ENCODE assay signal across 15 cellular contexts in the genomic region with DNA sequence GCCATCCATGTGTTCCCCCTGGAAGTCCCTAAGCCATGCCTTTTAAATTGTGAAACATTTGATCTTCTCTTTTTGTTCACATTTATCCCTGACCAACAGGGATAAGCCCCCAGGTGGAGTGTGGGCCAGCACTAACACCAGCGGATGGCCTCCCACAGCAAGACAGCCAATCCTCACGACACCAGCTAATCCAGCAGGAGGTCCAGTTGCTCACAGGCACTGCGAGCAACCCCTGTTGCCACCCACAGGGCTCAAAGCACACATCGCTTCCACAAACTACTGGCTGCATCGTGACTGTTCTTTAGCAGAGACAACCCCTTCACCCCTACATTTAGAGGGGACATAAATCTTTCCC. TPM values are rescaled to one million over a fixed set of nuclear protein-coding genes. Genes with fewer than 3 reads are reported as not detected.
A peak's percentile ranks its signal among the peaks of the same experiment; 100 is the strongest.
DNase-seq lines count a peak whose midpoint lies in the region; ATAC-seq, FAIRE-seq and TF ChIP-seq lines count a peak whose summit lies in the region.
"Had no signal": no experiment of that assay in that cellular context is flagged by ENCODE, and none has a peak within 500 bp of the region (broad histone marks: within the 10 kb centered on the region; RNA-seq: fewer than 3 reads in every experiment).

No MANE protein-coding gene starts in this region.

- H2BK12ac ChIP-seq in H9 (ENCODE audit: insufficient read length, low read depth, low read length) (no peak overlapping the region), trophoblast cell (ENCODE audit: low read length) (no peak overlapping the region)

- H2BK5ac ChIP-seq in H9 (ENCODE audit: insufficient read length, low read length) (no peak overlapping the region), trophoblast cell (ENCODE audit: low read depth, low read length, poor library complexity) (no peak overlapping the region)

- no peak for DNase-seq in H9
- DNase-seq in activated T-helper 2 cell treated with anti-CD3 and anti-CD28 coated beads, Interferon-gamma antibody, Interleukin-2, Interleukin-4, amounts not matched to agents 10 μg/mL and 5 μg/mL and 100 μg/mL, durations not matched to agents 14 hours and 24 hours and 36 hours (ENCODE audit: low spot score) = no peak
- DNase-seq in HTR-8/SVneo (ENCODE audit: insufficient read length, low spot score) = no peak
- DNase-seq in occipital lobe (lab: John Stamatoyannopoulos, UW) = no peak
- no peak for DNase-seq in trophoblast cell
- DNase-seq: erythroblast, H7, NCI-H2171, thyroid gland had no signal

- no peak overlapping the region for H4K91ac ChIP-seq in H9 (ENCODE audit: insufficient read length, low read depth, low read length)
- no peak overlapping the region for H4K91ac ChIP-seq in trophoblast cell (ENCODE audit: low read depth, low read length)

- H3K4me1 Mint-ChIP-seq in H9 = peaks cover 24 to 26% of the 10 kb centered on the region in 2 experiments
- peaks cover 40% of the 10 kb centered on the region for H3K4me1 Mint-ChIP-seq in activated T-helper 2 cell treated with anti-CD3 and anti-CD28 coated beads, Interferon-gamma antibody, Interleukin-2, Interleukin-4, amounts not matched to agents 10 μg/mL and 5 μg/mL and 100 μg/mL, durations not matched to agents 14 hours and 24 hours and 36 hours (ENCODE audit: low read depth)

- H4K5ac ChIP-seq in H9 (ENCODE audit: insufficient read length, low read depth, low read length) = no peak overlapping the region

- H3K4ac ChIP-seq in H9 (ENCODE audit: low read depth, low read length) (no peak overlapping the region), trophoblast cell (ENCODE audit: low read depth, low read length) (no peak overlapping the region)

- H3K9me3 Mint-ChIP-seq in H9 = no peaks in the 10 kb centered on the region
- no peaks in the 10 kb centered on the region for H3K9me3 Mint-ChIP-seq in activated T-helper 2 cell treated with anti-CD3 and anti-CD28 coated beads, Interferon-gamma antibody, Interleukin-2, Interleukin-4, amounts not matched to agents 10 μg/mL and 5 μg/mL and 100 μg/mL, durations not matched to agents 14 hours and 24 hours and 36 hours
- H3K9me3 Mint-ChIP-seq: neural progenitor cell had no signal

- peaks cover 45 to 54% (median 48%) of the 10 kb centered on the region in 11 experiments for H3K36me3 ChIP-seq in BLaER1 treated with 17β-estradiol and CSF1 and Interleukin-3, amounts not matched to agents 10 nM and 100 nM
- H3K36me3 ChIP-seq in trophoblast cell (ENCODE audit: control insufficient read depth in 1 of 2, insufficient read depth in 2 of 2, low read length in 2 of 2) = peaks cover 33 to 40% of the 10 kb centered on the region in 2 experiments
- H3K36me3 ChIP-seq: neural progenitor cell had no signal

- no peak overlapping the region for H4K12ac ChIP-seq in trophoblast cell (ENCODE audit: low read depth, low read length)

- no peak overlapping the region for H2BK15ac ChIP-seq in H9 (ENCODE audit: low read depth, low read length)

- H3K4me3 Mint-ChIP-seq in H9 = peak overlapping the region; percentile 12 to 97; a peak in 2 of 5 replicates
- peak overlapping the region; percentile 95 for H3K4me3 Mint-ChIP-seq in activated T-helper 2 cell treated with anti-CD3 and anti-CD28 coated beads, Interferon-gamma antibody, Interleukin-2, Interleukin-4, amounts not matched to agents 10 μg/mL and 5 μg/mL and 100 μg/mL, durations not matched to agents 14 hours and 24 hours and 36 hours (ENCODE audit: low read depth)

- no CpG with 5 or more reads among the region's 5 CpGs for WGBS in H9 (ENCODE audit: extremely low coverage, insufficient read length, low lambda C conversion rate)
- no CpG with 5 or more reads among the region's 5 CpGs for WGBS in trophoblast cell (ENCODE audit: extremely low coverage, insufficient coverage, insufficient read length)

- H3T11ph ChIP-seq in H9 (ENCODE audit: low read length) = no peak overlapping the region

- H4K8ac ChIP-seq in H9 (replicated peaks; ENCODE audit: insufficient read length, low read depth, low read length) (no peak overlapping the region), trophoblast cell (ENCODE audit: low read depth, low read length) (no peak overlapping the region)

- ATAC-seq in HG03175 (IDR thresholded peaks at IDR 0.05; ENCODE audit: unreplicated experiment) = no peak

- H3K4me2 ChIP-seq in BLaER1 treated with 17β-estradiol and CSF1 and Interleukin-3, amounts not matched to agents 10 nM and 100 nM = peak overlapping the region; percentile 92 to 100 (median 96)
- H3K4me2 ChIP-seq in H9 (ENCODE audit: insufficient read depth, insufficient read length, low read length) (no peak overlapping the region), trophoblast cell (ENCODE audit: low read length) (no peak overlapping the region)
- H3K4me2 ChIP-seq: neural progenitor cell had no signal

- peaks cover 0 to 51% (median 21%) of the 10 kb centered on the region in 11 experiments; a peak in 18 of 22 replicates for H4K20me1 ChIP-seq in BLaER1 treated with 17β-estradiol and CSF1 and Interleukin-3, amounts not matched to agents 10 nM and 100 nM
- no peaks in the 10 kb centered on the region for H4K20me1 ChIP-seq in H9 (ENCODE audit: control insufficient read depth, insufficient read depth, insufficient read length)

- H3K56ac ChIP-seq in H9 (ENCODE audit: insufficient read length, low read depth, low read length) = no peak overlapping the region

- H3K36me3 Mint-ChIP-seq in H9 (ENCODE audit: insufficient read depth in 1 of 3, low read depth in 3 of 3) = peaks cover 6 to 40% (median 17%) of the 10 kb centered on the region in 3 experiments; a peak in 5 of 7 replicates
- H3K36me3 Mint-ChIP-seq in activated T-helper 2 cell treated with anti-CD3 and anti-CD28 coated beads, Interferon-gamma antibody, Interleukin-2, Interleukin-4, amounts not matched to agents 10 μg/mL and 5 μg/mL and 100 μg/mL, durations not matched to agents 14 hours and 24 hours and 36 hours (ENCODE audit: low read depth) = peaks cover 50% of the 10 kb centered on the region

- no peaks in the 10 kb centered on the region for H3K27me3 ChIP-seq in BLaER1 treated with 17β-estradiol and CSF1 and Interleukin-3, amounts not matched to agents 10 nM and 100 nM
- H3K27me3 ChIP-seq in H9 (ENCODE audit: insufficient read depth, low read length) (no peaks in the 10 kb centered on the region), mononuclear cell (ENCODE audit: insufficient read depth, low read length) (no peaks in the 10 kb centered on the region), trophoblast cell (ENCODE audit: insufficient read depth, low read length) (no peaks in the 10 kb centered on the region)
- H3K27me3 ChIP-seq: neural progenitor cell, thyroid gland had no signal

- FAIRE-seq in HTR-8/SVneo (lab: Jason Lieb, UNC) = no peak
- FAIRE-seq: RCC 7860 had no signal

- H3K79me2 ChIP-seq in H9 (ENCODE audit: insufficient read depth, low read length) = no peaks in the 10 kb centered on the region
- peaks cover 13% of the 10 kb centered on the region for H3K79me2 ChIP-seq in trophoblast cell (ENCODE audit: control insufficient read depth, insufficient read depth, low read length, poor library complexity)

- peak overlapping the region in 9 of 10 experiments; percentile 79 to 99 (median 93); a peak in 14 of 20 replicates for H3K4me3 ChIP-seq in BLaER1 treated with 17β-estradiol and CSF1 and Interleukin-3, amounts not matched to agents 10 nM and 100 nM
- H3K4me3 ChIP-seq in mononuclear cell (ENCODE audit: low read length) (peak overlapping the region; percentile 2), trophoblast cell (ENCODE audit: low read depth, low read length) (no peak overlapping the region)
- H3K4me3 ChIP-seq: neural progenitor cell, thyroid gland had no signal

- H2AFZ ChIP-seq in H9 (ENCODE audit: low read length) = no peak overlapping the region
- H2AFZ ChIP-seq in trophoblast cell (ENCODE audit: insufficient read depth, low read length, poor library complexity) = no peak overlapping the region
- H2AFZ ChIP-seq: neural progenitor cell had no signal

- H3K23me2 ChIP-seq in H9 (ENCODE audit: insufficient read length, low read depth, low read length, poor library complexity, severe bottlenecking) = peaks cover 15% of the 10 kb centered on the region

- no peak overlapping the region for H2BK20ac ChIP-seq in H9 (ENCODE audit: low read depth, low read length, poor library complexity, severe bottlenecking)

- H2BK120ac ChIP-seq in H9 (ENCODE audit: low read depth, low read length, poor library complexity, severe bottlenecking) = no peak overlapping the region
- H2BK120ac ChIP-seq in trophoblast cell (ENCODE audit: insufficient read depth, low read length, poor library complexity) = no peak overlapping the region

- H3K9ac ChIP-seq in BLaER1 treated with 17β-estradiol and CSF1 and Interleukin-3, amounts not matched to agents 10 nM and 100 nM = peak overlapping the region; percentile 84 to 95 (median 90); a peak in 20 of 22 replicates
- H3K9ac ChIP-seq in H9 (ENCODE audit: extremely low read depth, insufficient read length, low read length) (no peak overlapping the region), trophoblast cell (ENCODE audit: low read length) (no peak overlapping the region)
- H3K9ac ChIP-seq: KMS-11, neural progenitor cell had no signal

- H3K23ac ChIP-seq in H9 (ENCODE audit: insufficient read length, low read depth, low read length) (no peak overlapping the region), trophoblast cell (ENCODE audit: low read length) (no peak overlapping the region)

- peak overlapping the region in 10 of 11 experiments; percentile 86 to 95 (median 90); a peak in 19 of 22 replicates for H3K27ac ChIP-seq in BLaER1 treated with 17β-estradiol and CSF1 and Interleukin-3, amounts not matched to agents 10 nM and 100 nM
- H3K27ac ChIP-seq in H9 (ENCODE audit: insufficient read length, low read depth, low read length) = no peak overlapping the region
- H3K27ac ChIP-seq in trophoblast cell (ENCODE audit: low read depth, low read length) = no peak overlapping the region
- H3K27ac ChIP-seq: KMS-11, neural progenitor cell, thyroid gland had no signal

- H3K18ac ChIP-seq in H9 (ENCODE audit: insufficient read length, low read depth, low read length) = no peak overlapping the region
- no peak overlapping the region for H3K18ac ChIP-seq in trophoblast cell (ENCODE audit: low read length)

- no peaks in the 10 kb centered on the region for H3K9me3 ChIP-seq in BLaER1 treated with 17β-estradiol and CSF1 and Interleukin-3, amounts not matched to agents 10 nM and 100 nM (replicated peaks in 1 of 11)
- H3K9me3 ChIP-seq in H9 (ENCODE audit: control insufficient read depth, low read depth, low read length) (no peaks in the 10 kb centered on the region), mononuclear cell (ENCODE audit: low read depth, low read length) (no peaks in the 10 kb centered on the region), trophoblast cell (ENCODE audit: insufficient read depth, low read depth, low read length) (no peaks in the 10 kb centered on the region)
- H3K9me3 ChIP-seq: thyroid gland had no signal

- H3K14ac ChIP-seq in H9 (ENCODE audit: insufficient read depth, low read length) = no peak overlapping the region
- no peak overlapping the region for H3K14ac ChIP-seq in trophoblast cell (ENCODE audit: low read length)

- H2AK5ac ChIP-seq in H9 (ENCODE audit: insufficient read length, low read length) (no peak overlapping the region), trophoblast cell (ENCODE audit: low read length) (no peak overlapping the region)

- no peaks in the 10 kb centered on the region; the same call in 1 of the 2 replicates for H3K27me3 Mint-ChIP-seq in H9 (ENCODE audit: low read depth)
- no peaks in the 10 kb centered on the region for H3K27me3 Mint-ChIP-seq in activated T-helper 2 cell treated with anti-CD3 and anti-CD28 coated beads, Interferon-gamma antibody, Interleukin-2, Interleukin-4, amounts not matched to agents 10 μg/mL and 5 μg/mL and 100 μg/mL, durations not matched to agents 14 hours and 24 hours and 36 hours (ENCODE audit: low read depth)

- TF ChIP-seq CTCF in H9 (conservative IDR thresholded peaks at IDR 0.05) = no peak

- H3K4me1 ChIP-seq in BLaER1 treated with 17β-estradiol and CSF1 and Interleukin-3, amounts not matched to agents 10 nM and 100 nM = peaks cover 35 to 40% (median 38%) of the 10 kb centered on the region in 10 experiments
- H3K4me1 ChIP-seq in H9 (ENCODE audit: insufficient read depth, low read length) = no peaks in the 10 kb centered on the region
- peaks cover 46% of the 10 kb centered on the region for H3K4me1 ChIP-seq in mononuclear cell (ENCODE audit: insufficient read depth, low read length)
- peaks cover 4 to 13% of the 10 kb centered on the region in 2 experiments for H3K4me1 ChIP-seq in trophoblast cell (ENCODE audit: control insufficient read depth in 1 of 2, insufficient read depth in 2 of 2, low read length in 2 of 2)

- H3K79me1 ChIP-seq in H9 (ENCODE audit: insufficient read depth, low read depth, low read length, poor library complexity, severe bottlenecking) (no peaks in the 10 kb centered on the region), trophoblast cell (ENCODE audit: low read length) (peaks cover 12% of the 10 kb centered on the region)

- H3K27ac Mint-ChIP-seq in H9 = peak overlapping the region in 1 of 3 experiments; percentile 40; a peak in 2 of 7 replicates
- H3K27ac Mint-ChIP-seq in activated T-helper 2 cell treated with anti-CD3 and anti-CD28 coated beads, Interferon-gamma antibody, Interleukin-2, Interleukin-4, amounts not matched to agents 10 μg/mL and 5 μg/mL and 100 μg/mL, durations not matched to agents 14 hours and 24 hours and 36 hours = peak overlapping the region; percentile 97
- H3K27ac Mint-ChIP-seq: neural progenitor cell had no signal

- intact Hi-C loops in activated T-helper 2 cell treated with anti-CD3 and anti-CD28 coated beads, Interferon-gamma antibody, Interleukin-2, Interleukin-4, amounts not matched to agents 10 μg/mL and 5 μg/mL and 100 μg/mL, durations not matched to agents 14 hours and 24 hours and 36 hours (cut with micrococcal nuclease) = loop anchor here (1.0 to 5.0 kb wide), 5 partner anchors 49 to 587 kb away; a partner anchor contains a TSS

RNA-seq across cellular contexts. Expression of a gene that starts 2.0 kb away (rescaled TPM):
- total RNA-seq in H9 (2021) (50.7 and 53.9 TPM in 2 replicates), mononuclear cell (96.1 TPM), occipital lobe (24.0 TPM)
- total RNA-seq in activated T-helper 2 cell treated with anti-CD3 and anti-CD28 coated beads, Interferon-gamma antibody, Interleukin-2, Interleukin-4, amounts not matched to agents 10 μg/mL and 5 μg/mL and 100 μg/mL, durations not matched to agents 14 hours and 24 hours and 36 hours = 151 and 154 TPM in 2 replicates
- 23.8 TPM in 2 replicates for polyA plus RNA-seq in trophoblast cell (2013)

RNA-seq across cellular contexts. Expression of a gene that starts 2.6 kb away (rescaled TPM):
- total RNA-seq in H9 (2021) = 25.4 and 26.0 TPM in 2 replicates
- total RNA-seq in activated T-helper 2 cell treated with anti-CD3 and anti-CD28 coated beads, Interferon-gamma antibody, Interleukin-2, Interleukin-4, amounts not matched to agents 10 μg/mL and 5 μg/mL and 100 μg/mL, durations not matched to agents 14 hours and 24 hours and 36 hours = 22.7 and 25.8 TPM in 2 replicates
- 4.7 TPM for total RNA-seq in mononuclear cell
- 16.4 TPM for total RNA-seq in occipital lobe
- 16.0 and 17.7 TPM in 2 replicates for polyA plus RNA-seq in trophoblast cell (2013)

RNA-seq across cellular contexts. Expression of a gene that starts 30.7 kb away (rescaled TPM):
- total RNA-seq in H9 (2021) = 176 and 188 TPM in 2 replicates
- 3.1 and 3.8 TPM in 2 replicates for total RNA-seq in activated T-helper 2 cell treated with anti-CD3 and anti-CD28 coated beads, Interferon-gamma antibody, Interleukin-2, Interleukin-4, amounts not matched to agents 10 μg/mL and 5 μg/mL and 100 μg/mL, durations not matched to agents 14 hours and 24 hours and 36 hours
- 8.6 TPM for total RNA-seq in mononuclear cell
- 12.9 TPM for total RNA-seq in occipital lobe
- polyA plus RNA-seq in trophoblast cell (2013) = 876 and 888 TPM in 2 replicates

RNA-seq across cellular contexts. Expression of a gene that starts 51.4 kb away (rescaled TPM):
- total RNA-seq in H9 (2021) (18.3 and 20.9 TPM in 2 replicates), mononuclear cell (46.6 TPM), occipital lobe (8.1 TPM)
- 26.1 and 27.1 TPM in 2 replicates for total RNA-seq in activated T-helper 2 cell treated with anti-CD3 and anti-CD28 coated beads, Interferon-gamma antibody, Interleukin-2, Interleukin-4, amounts not matched to agents 10 μg/mL and 5 μg/mL and 100 μg/mL, durations not matched to agents 14 hours and 24 hours and 36 hours
- polyA plus RNA-seq in trophoblast cell (2013) = 23.4 and 25.7 TPM in 2 replicates

Comparison
In these comparisons a context has a peak if more than half of its experiments do, and no peak if none do; other contexts are left out.
1. H3K27ac ChIP-seq: peak in BLaER1 treated with 17β-estradiol and CSF1 and Interleukin-3, amounts not matched to agents 10 nM and 100 nM (10 of 11); none in H9 (single experiment) and trophoblast cell (single experiment).
2. H3K4me2 ChIP-seq: peak in BLaER1 treated with 17β-estradiol and CSF1 and Interleukin-3, amounts not matched to agents 10 nM and 100 nM (11 of 11); none in H9 (single experiment) and trophoblast cell (single experiment).
3. H3K9ac ChIP-seq: peak in BLaER1 treated with 17β-estradiol and CSF1 and Interleukin-3, amounts not matched to agents 10 nM and 100 nM (11 of 11); none in H9 (single experiment) and trophoblast cell (single experiment).
4. RNA of a gene that starts 30.7 kb away (total RNA-seq): 176 to 188 TPM in H9; 12.9 TPM in occipital lobe (single experiment), 8.6 TPM in mononuclear cell (single experiment) and 3.1 to 3.8 TPM in activated T-helper 2 cell treated with anti-CD3 and anti-CD28 coated beads, Interferon-gamma antibody, Interleukin-2, Interleukin-4, amounts not matched to agents 10 μg/mL and 5 μg/mL and 100 μg/mL, durations not matched to agents 14 hours and 24 hours and 36 hours; every median in the first group is over 10 times any median in the second.